Comparison of ENCODE assay signal across 1 cellular context in the genomic region with DNA sequence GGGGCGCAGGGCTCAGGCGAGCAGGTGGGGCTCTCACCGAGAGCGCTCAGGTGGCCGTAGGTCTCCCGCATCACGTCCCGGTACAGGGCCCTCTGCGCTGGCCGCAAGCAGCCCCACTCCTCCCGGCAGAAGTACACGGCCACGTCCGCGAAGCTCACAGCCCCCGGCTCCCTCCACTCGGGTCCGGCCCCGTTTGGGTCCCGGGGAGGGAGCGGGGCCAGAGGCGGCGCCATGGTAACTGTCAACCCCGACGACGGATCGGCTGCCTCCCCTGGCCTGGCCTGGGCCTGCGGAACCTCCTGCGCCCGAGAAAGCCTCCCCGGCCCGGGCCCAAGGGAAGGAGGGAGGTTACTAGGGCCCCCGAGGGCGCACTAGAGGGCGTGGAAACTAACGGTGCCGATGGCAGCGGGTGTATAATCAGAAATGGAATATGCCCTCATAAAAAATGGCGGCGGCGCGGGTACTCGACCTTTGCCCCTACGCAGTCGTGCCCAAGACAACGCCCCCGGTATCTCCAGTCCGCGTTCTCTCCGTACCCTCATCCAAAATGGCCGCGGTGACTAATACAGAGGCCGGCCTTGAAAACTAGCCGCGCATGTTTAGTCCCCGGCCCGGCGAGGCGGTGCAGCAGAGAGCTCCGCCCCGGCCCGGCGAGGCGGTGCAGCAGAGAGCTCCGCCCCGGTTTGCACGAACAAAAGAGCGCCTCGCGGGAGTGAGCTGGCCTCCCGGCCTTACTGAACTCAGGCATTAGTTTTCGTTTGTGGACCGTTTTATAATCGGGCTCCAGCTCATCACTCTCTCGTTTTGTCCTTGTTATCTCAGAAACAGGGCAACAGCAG.
A peak's percentile ranks its signal among the peaks of the same experiment; 100 is the strongest.
TF ChIP-seq lines count a peak whose summit lies in the region.

Gene ZNF764 (minus strand): TSS at position 425 of the 839 bp plus-strand sequence. CDS start 192 bp downstream, at position 233.

TF ChIP-seq in WTC11, 78 proteins besides CTCF, POLR2A, EP300 and RAD21 (continued from another document and continues in another):
- no peak; the same call in 1 of the 2 replicates for TF ChIP-seq USF2 (CRISPR knock-in tag; IDR thresholded peaks at IDR 0.05)
- no peak for TF ChIP-seq MLX (CRISPR knock-in tag; IDR thresholded peaks at IDR 0.05)
- no peak for TF ChIP-seq ZMAT4 (CRISPR knock-in tag; IDR thresholded peaks at IDR 0.05)
- TF ChIP-seq PRDM15 (CRISPR knock-in tag; IDR thresholded peaks at IDR 0.05), result no peak
- peak; percentile 91 for TF ChIP-seq NR2C2 (CRISPR knock-in tag; IDR thresholded peaks at IDR 0.05)
- TF ChIP-seq MAX (CRISPR knock-in tag; IDR thresholded peaks at IDR 0.05), result peak; percentile 70
- TF ChIP-seq SMAD3 (CRISPR knock-in tag; IDR thresholded peaks at IDR 0.05; ENCODE audit: borderline replicate concordance), result no peak
- no peak for TF ChIP-seq E2F4 (CRISPR knock-in tag; IDR thresholded peaks at IDR 0.05; ENCODE audit: borderline replicate concordance, low read depth)
- TF ChIP-seq ARID4B (CRISPR knock-in tag; IDR thresholded peaks at IDR 0.05; ENCODE audit: borderline replicate concordance), result 0 out of 2 replicates have a peak, but pooled peaks have one; percentile 27
- no peak for TF ChIP-seq ZNF219 (CRISPR knock-in tag; IDR thresholded peaks at IDR 0.05; ENCODE audit: borderline replicate concordance)
- TF ChIP-seq, protein P1, sequence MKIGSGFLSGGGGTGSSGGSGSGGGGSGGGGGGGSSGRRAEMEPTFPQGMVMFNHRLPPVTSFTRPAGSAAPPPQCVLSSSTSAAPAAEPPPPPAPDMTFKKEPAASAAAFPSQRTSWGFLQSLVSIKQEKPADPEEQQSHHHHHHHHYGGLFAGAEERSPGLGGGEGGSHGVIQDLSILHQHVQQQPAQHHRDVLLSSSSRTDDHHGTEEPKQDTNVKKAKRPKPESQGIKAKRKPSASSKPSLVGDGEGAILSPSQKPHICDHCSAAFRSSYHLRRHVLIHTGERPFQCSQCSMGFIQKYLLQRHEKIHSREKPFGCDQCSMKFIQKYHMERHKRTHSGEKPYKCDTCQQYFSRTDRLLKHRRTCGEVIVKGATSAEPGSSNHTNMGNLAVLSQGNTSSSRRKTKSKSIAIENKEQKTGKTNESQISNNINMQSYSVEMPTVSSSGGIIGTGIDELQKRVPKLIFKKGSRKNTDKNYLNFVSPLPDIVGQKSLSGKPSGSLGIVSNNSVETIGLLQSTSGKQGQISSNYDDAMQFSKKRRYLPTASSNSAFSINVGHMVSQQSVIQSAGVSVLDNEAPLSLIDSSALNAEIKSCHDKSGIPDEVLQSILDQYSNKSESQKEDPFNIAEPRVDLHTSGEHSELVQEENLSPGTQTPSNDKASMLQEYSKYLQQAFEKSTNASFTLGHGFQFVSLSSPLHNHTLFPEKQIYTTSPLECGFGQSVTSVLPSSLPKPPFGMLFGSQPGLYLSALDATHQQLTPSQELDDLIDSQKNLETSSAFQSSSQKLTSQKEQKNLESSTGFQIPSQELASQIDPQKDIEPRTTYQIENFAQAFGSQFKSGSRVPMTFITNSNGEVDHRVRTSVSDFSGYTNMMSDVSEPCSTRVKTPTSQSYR (CRISPR knock-in tag; IDR thresholded peaks at IDR 0.05), result peak; percentile 33; the same call in 1 of the 2 replicates
- no peak for TF ChIP-seq PRRX2 (CRISPR knock-in tag; IDR thresholded peaks at IDR 0.05)
- no peak for TF ChIP-seq ZNF396 (CRISPR knock-in tag; IDR thresholded peaks at IDR 0.05; ENCODE audit: borderline replicate concordance)
- no peak for TF ChIP-seq OVOL2 (CRISPR knock-in tag; IDR thresholded peaks at IDR 0.05; ENCODE audit: borderline replicate concordance)
- TF ChIP-seq FOXK1 (CRISPR knock-in tag; IDR thresholded peaks at IDR 0.05), result peak; percentile 74; the same call in 1 of the 2 replicates
- TF ChIP-seq NFATC4 (CRISPR knock-in tag; IDR thresholded peaks at IDR 0.05), result no peak
- TF ChIP-seq SP1 (CRISPR knock-in tag; conservative IDR thresholded peaks at IDR 0.05), result peak; percentile 80
- no peak; the same call in 1 of the 2 replicates for TF ChIP-seq GABPB1 (CRISPR knock-in tag; IDR thresholded peaks at IDR 0.05)
- no peak for TF ChIP-seq HMGA2 (CRISPR knock-in tag; IDR thresholded peaks at IDR 0.05)
- TF ChIP-seq, protein P2, sequence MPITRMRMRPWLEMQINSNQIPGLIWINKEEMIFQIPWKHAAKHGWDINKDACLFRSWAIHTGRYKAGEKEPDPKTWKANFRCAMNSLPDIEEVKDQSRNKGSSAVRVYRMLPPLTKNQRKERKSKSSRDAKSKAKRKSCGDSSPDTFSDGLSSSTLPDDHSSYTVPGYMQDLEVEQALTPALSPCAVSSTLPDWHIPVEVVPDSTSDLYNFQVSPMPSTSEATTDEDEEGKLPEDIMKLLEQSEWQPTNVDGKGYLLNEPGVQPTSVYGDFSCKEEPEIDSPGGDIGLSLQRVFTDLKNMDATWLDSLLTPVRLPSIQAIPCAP (CRISPR knock-in tag; IDR thresholded peaks at IDR 0.05), result no peak
- TF ChIP-seq PREB (CRISPR knock-in tag; IDR thresholded peaks at IDR 0.05; ENCODE audit: borderline replicate concordance), result no peak
- TF ChIP-seq RELA (CRISPR knock-in tag; IDR thresholded peaks at IDR 0.05; ENCODE audit: borderline replicate concordance), result no peak
- TF ChIP-seq FOXP1 (CRISPR knock-in tag; IDR thresholded peaks at IDR 0.05; ENCODE audit: borderline replicate concordance), result peak; percentile 68; the same call in 1 of the 2 replicates
- peak; percentile 62 for TF ChIP-seq ETV6 (CRISPR knock-in tag; IDR thresholded peaks at IDR 0.05)
- no peak for TF ChIP-seq EMX1 (CRISPR knock-in tag; IDR thresholded peaks at IDR 0.05)
- no peak for TF ChIP-seq ATF3 (CRISPR knock-in tag; conservative IDR thresholded peaks at IDR 0.05)
- TF ChIP-seq AR (CRISPR knock-in tag; IDR thresholded peaks at IDR 0.05), result no peak
